In genomic region chr5:134537297-134537696, GRCh38 we compare ENCODE assay signal across 19 cellular contexts. TPM values are rescaled to one million over a fixed set of nuclear protein-coding genes. Genes with fewer than 3 reads are reported as not detected.
A peak's percentile ranks its signal among the peaks of the same experiment; 100 is the strongest.
DNase-seq lines count a peak whose midpoint lies in the region; ATAC-seq and TF ChIP-seq lines count a peak whose summit lies in the region.
"Had no signal": no experiment of that assay in that cellular context is flagged by ENCODE, and none has a peak within 500 bp of the region (broad histone marks: within the 10 kb centered on the region; RNA-seq: fewer than 3 reads in every experiment).

No MANE protein-coding gene starts in this region.

- H3K79me2 ChIP-seq in GM23338 (replicated peaks; ENCODE audit: insufficient read depth): peaks cover 73% of the 10 kb centered on the region

- H3K4me2 ChIP-seq in GM23338: no peak overlapping the region
- H3K4me2 ChIP-seq: hepatocyte had no signal

- H2AFZ ChIP-seq in GM23338: no peak overlapping the region
- H2AFZ ChIP-seq: hepatocyte had no signal

- H3K27ac ChIP-seq in GM23338 (ENCODE audit: low read depth): peak overlapping the region; percentile 63; the same call in 1 of the 2 replicates
- H3K27ac ChIP-seq: 22Rv1, body of pancreas, colonic mucosa, hepatocyte, WERI-Rb-1 had no signal

- H3K27ac Mint-ChIP-seq in T-helper 1 cell treated with Interleukin-12 subunit alpha and Interleukin-12 subunit beta and Interleukin-4 antibody, amounts not matched to agents 30 μg/mL and 1 μg/mL, for 36 hours: no peak overlapping the region
- no peak overlapping the region; the same call in 1 of the 2 replicates for H3K27ac Mint-ChIP-seq in GM23338
- H3K27ac Mint-ChIP-seq in activated T-helper 1 cell treated with anti-CD3 and anti-CD28 coated beads, Interleukin-12 subunit alpha, Interleukin-12 subunit beta, Interleukin-2, Interleukin-4 antibody, amounts not matched to agents 30 ng/mL and 10 ng/mL and 1 ng/mL, durations not matched to agents 14 hours and 24 hours and 36 hours: peak overlapping the region; percentile 51
- H3K27ac Mint-ChIP-seq in naive thymus-derived CD8-positive, alpha-beta T cell: peak overlapping the region in 9 of 10 donors; percentile 43 to 89 (median 74)
- H3K27ac Mint-ChIP-seq: nephron, type B pancreatic cell had no signal

- POLR2A ChIA-PET in naive thymus-derived CD8-positive, alpha-beta T cell (lab: Charles Lee): interaction anchor here (1.0 to 1.7 kb wide), 2 partner anchors 11 to 126 kb away, joined by 3 to 11 read pairs; partner anchors contain the start of gene CDKN2AIPNL

- H3K27me3 Mint-ChIP-seq in T-helper 1 cell treated with Interleukin-12 subunit alpha and Interleukin-12 subunit beta and Interleukin-4 antibody, amounts not matched to agents 30 μg/mL and 1 μg/mL, for 36 hours (ENCODE audit: low read depth): no peaks in the 10 kb centered on the region
- H3K27me3 Mint-ChIP-seq in GM23338 (ENCODE audit: insufficient read depth, low read depth, poor library complexity): peaks cover 13% of the 10 kb centered on the region
- no peaks in the 10 kb centered on the region for H3K27me3 Mint-ChIP-seq in activated T-helper 1 cell treated with anti-CD3 and anti-CD28 coated beads, Interleukin-12 subunit alpha, Interleukin-12 subunit beta, Interleukin-2, Interleukin-4 antibody, amounts not matched to agents 30 ng/mL and 10 ng/mL and 1 ng/mL, durations not matched to agents 14 hours and 24 hours and 36 hours (ENCODE audit: insufficient read depth)
- no peaks in the 10 kb centered on the region for H3K27me3 Mint-ChIP-seq in naive thymus-derived CD8-positive, alpha-beta T cell
- H3K27me3 Mint-ChIP-seq: type B pancreatic cell had no signal

- H3K4me3 Mint-ChIP-seq in T-helper 1 cell treated with Interleukin-12 subunit alpha and Interleukin-12 subunit beta and Interleukin-4 antibody, amounts not matched to agents 30 μg/mL and 1 μg/mL, for 36 hours: peak overlapping the region; percentile 61
- no peak overlapping the region for H3K4me3 Mint-ChIP-seq in GM23338
- H3K4me3 Mint-ChIP-seq in activated T-helper 1 cell treated with anti-CD3 and anti-CD28 coated beads, Interleukin-12 subunit alpha, Interleukin-12 subunit beta, Interleukin-2, Interleukin-4 antibody, amounts not matched to agents 30 ng/mL and 10 ng/mL and 1 ng/mL, durations not matched to agents 14 hours and 24 hours and 36 hours: no peak overlapping the region
- peak overlapping the region in 4 of 10 donors; percentile 19 to 70 (median 49) for H3K4me3 Mint-ChIP-seq in naive thymus-derived CD8-positive, alpha-beta T cell
- H3K4me3 Mint-ChIP-seq: nephron, type B pancreatic cell had no signal

- H3K27me3 ChIP-seq in GM23338 (ENCODE audit: insufficient read depth): no peaks in the 10 kb centered on the region
- H3K27me3 ChIP-seq: body of pancreas, colonic mucosa, hepatocyte had no signal

- peaks cover 35% of the 10 kb centered on the region for H3K4me1 Mint-ChIP-seq in T-helper 1 cell treated with Interleukin-12 subunit alpha and Interleukin-12 subunit beta and Interleukin-4 antibody, amounts not matched to agents 30 μg/mL and 1 μg/mL, for 36 hours (ENCODE audit: low read depth)
- peaks cover 65% of the 10 kb centered on the region for H3K4me1 Mint-ChIP-seq in GM23338
- peaks cover 44% of the 10 kb centered on the region for H3K4me1 Mint-ChIP-seq in activated T-helper 1 cell treated with anti-CD3 and anti-CD28 coated beads, Interleukin-12 subunit alpha, Interleukin-12 subunit beta, Interleukin-2, Interleukin-4 antibody, amounts not matched to agents 30 ng/mL and 10 ng/mL and 1 ng/mL, durations not matched to agents 14 hours and 24 hours and 36 hours (ENCODE audit: low read depth)
- H3K4me1 Mint-ChIP-seq in naive thymus-derived CD8-positive, alpha-beta T cell: peaks cover 33 to 79% (median 66%) of the 10 kb centered on the region in 4 donors
- H3K4me1 Mint-ChIP-seq: nephron had no signal

- H3K9me2 ChIP-seq in GM23338 (ENCODE audit: insufficient read depth): no peaks in the 10 kb centered on the region

- H3K36me3 Mint-ChIP-seq in T-helper 1 cell treated with Interleukin-12 subunit alpha and Interleukin-12 subunit beta and Interleukin-4 antibody, amounts not matched to agents 30 μg/mL and 1 μg/mL, for 36 hours (ENCODE audit: low read depth): peaks cover 24% of the 10 kb centered on the region
- peaks cover 63% of the 10 kb centered on the region for H3K36me3 Mint-ChIP-seq in GM23338 (ENCODE audit: low read depth)
- peaks cover 25% of the 10 kb centered on the region for H3K36me3 Mint-ChIP-seq in activated T-helper 1 cell treated with anti-CD3 and anti-CD28 coated beads, Interleukin-12 subunit alpha, Interleukin-12 subunit beta, Interleukin-2, Interleukin-4 antibody, amounts not matched to agents 30 ng/mL and 10 ng/mL and 1 ng/mL, durations not matched to agents 14 hours and 24 hours and 36 hours (ENCODE audit: low read depth)
- peaks cover 0 to 69% (median 7%) of the 10 kb centered on the region in 3 donors for H3K36me3 Mint-ChIP-seq in naive thymus-derived CD8-positive, alpha-beta T cell
- H3K36me3 Mint-ChIP-seq: type B pancreatic cell had no signal

- H4K20me1 ChIP-seq in GM23338 (replicated peaks; ENCODE audit: insufficient read depth): no peaks in the 10 kb centered on the region; the same call in none of the 2 replicates

- no peak for ATAC-seq in GM23338
- ATAC-seq in naive thymus-derived CD8-positive, alpha-beta T cell: no peak
- no peak for ATAC-seq in GM18867 (IDR thresholded peaks at IDR 0.05; ENCODE audit: unreplicated experiment)
- ATAC-seq: body of pancreas, Right ventricle myocardium inferior had no signal

- peaks cover 34% of the 10 kb centered on the region for H3K4me1 ChIP-seq in GM23338 (ENCODE audit: insufficient read depth)
- H3K4me1 ChIP-seq: colonic mucosa had no signal

- no peak for TF ChIP-seq CTCF in GM23338 (conservative IDR thresholded peaks at IDR 0.05; ENCODE audit: low read depth in 2 of 2)

- H3K36me3 ChIP-seq in GM23338 (ENCODE audit: insufficient read depth): peaks cover 14% of the 10 kb centered on the region; the same call in 1 of the 2 replicates

- DNase-seq in T-helper 1 cell (no peak), GM23338 (ENCODE audit: low spot score) (no peak), NCI-H69 (lab: John Stamatoyannopoulos, UW) (no peak), DMS 273 treated with DMSO at 0.1 percent for 48 hours (lab: John Stamatoyannopoulos, UW) (no peak)
- DNase-seq in activated T-helper 1 cell treated with anti-CD3 and anti-CD28 coated beads, Interleukin-12 subunit alpha, Interleukin-12 subunit beta, Interleukin-2, Interleukin-4 antibody, amounts not matched to agents 30 ng/mL and 10 ng/mL and 1 ng/mL, durations not matched to agents 14 hours and 24 hours and 36 hours (ENCODE audit: low spot score): no peak
- no peak for DNase-seq in naive thymus-derived CD8-positive, alpha-beta T cell
- DNase-seq: AML-193; body of pancreas; colonic mucosa; mammary epithelial cell; stimulated activated CD4-positive, alpha-beta T cell treated with anti-CD3 and anti-CD28 coated beads, Interleukin-1b, Interleukin-23, amount 100 ng/mL, for 48 hours; WERI-Rb-1 had no signal

- H3F3A ChIP-seq in GM23338 (replicated peaks; ENCODE audit: low read depth): peaks cover 19% of the 10 kb centered on the region; the same call in 1 of the 2 replicates

- no peak overlapping the region for H3K4me3 ChIP-seq in GM23338
- H3K4me3 ChIP-seq: body of pancreas, colonic mucosa, hepatocyte had no signal

- intact Hi-C loops in activated T-helper 1 cell treated with anti-CD3 and anti-CD28 coated beads, Interleukin-12 subunit alpha, Interleukin-12 subunit beta, Interleukin-2, Interleukin-4 antibody, amounts not matched to agents 30 ng/mL and 10 ng/mL and 1 ng/mL, durations not matched to agents 14 hours and 24 hours and 36 hours (cut with micrococcal nuclease): loop anchor here (1.0 kb wide), 1 partner anchor 8 kb away; no protein-coding TSS in a partner anchor

- no peaks in the 10 kb centered on the region for H3K9me3 Mint-ChIP-seq in T-helper 1 cell treated with Interleukin-12 subunit alpha and Interleukin-12 subunit beta and Interleukin-4 antibody, amounts not matched to agents 30 μg/mL and 1 μg/mL, for 36 hours
- H3K9me3 Mint-ChIP-seq in GM23338: no peaks in the 10 kb centered on the region
- no peaks in the 10 kb centered on the region for H3K9me3 Mint-ChIP-seq in activated T-helper 1 cell treated with anti-CD3 and anti-CD28 coated beads, Interleukin-12 subunit alpha, Interleukin-12 subunit beta, Interleukin-2, Interleukin-4 antibody, amounts not matched to agents 30 ng/mL and 10 ng/mL and 1 ng/mL, durations not matched to agents 14 hours and 24 hours and 36 hours
- H3K9me3 Mint-ChIP-seq in naive thymus-derived CD8-positive, alpha-beta T cell: no peaks in the 10 kb centered on the region
- H3K9me3 Mint-ChIP-seq: nephron, type B pancreatic cell had no signal

TF ChIP-seq in GM23338, 12 proteins besides CTCF, POLR2A, EP300 and RAD21 (continues in another document):
- no peak for TF ChIP-seq EZH2 (IDR thresholded peaks at IDR 0.05; ENCODE audit: low read depth, unreplicated experiment)
- TF ChIP-seq JUNB (IDR thresholded peaks at IDR 0.05; ENCODE audit: unreplicated experiment): no peak

RNA-seq across cellular contexts. Expression of gene JADE2, which starts 11.8 kb away (rescaled TPM):
- 31.9 and 40.8 TPM in 2 replicates for total RNA-seq in GM23338 (2014; rRNA removed; shearing (Covaris generic))
- 15.9 and 16.2 TPM in 2 replicates for polyA plus RNA-seq in GM23338 (2016; fragmentation: Nextera tagmentation; extraction: Ambion mirVana)
- 70.2 and 74.3 TPM in 2 replicates for total RNA-seq in activated T-helper 1 cell treated with anti-CD3 and anti-CD28 coated beads, Interleukin-12 subunit alpha, Interleukin-12 subunit beta, Interleukin-2, Interleukin-4 antibody, amounts not matched to agents 30 ng/mL and 10 ng/mL and 1 ng/mL, durations not matched to agents 14 hours and 24 hours and 36 hours
- 100 to 1,000 TPM; 262 TPM for total RNA-seq in naive thymus-derived CD8-positive, alpha-beta T cell
- polyA plus RNA-seq in naive thymus-derived CD8-positive, alpha-beta T cell: 10 to 100 TPM; 24.3 to 38.9 (median 24.9) TPM

Comparison
In these comparisons a context has a peak if more than half of its experiments do, and no peak if none do; other contexts are left out.
1. H3K27ac Mint-ChIP-seq: peak in activated T-helper 1 cell treated with anti-CD3 and anti-CD28 coated beads, Interleukin-12 subunit alpha, Interleukin-12 subunit beta, Interleukin-2, Interleukin-4 antibody, amounts not matched to agents 30 ng/mL and 10 ng/mL and 1 ng/mL, durations not matched to agents 14 hours and 24 hours and 36 hours (single experiment) and naive thymus-derived CD8-positive, alpha-beta T cell (9 of 10); none in T-helper 1 cell treated with Interleukin-12 subunit alpha and Interleukin-12 subunit beta and Interleukin-4 antibody, amounts not matched to agents 30 μg/mL and 1 μg/mL, for 36 hours (single experiment) and GM23338 (single experiment).